ENCODE assay signal across 21 cellular contexts in genomic region chr7:106120500-106120899, GRCh38.
"Had no signal": no experiment of that assay in that cellular context is flagged by ENCODE, and none has a peak within 500 bp of the region (broad histone marks: within the 10 kb centered on the region; RNA-seq: fewer than 3 reads in every experiment).

No MANE protein-coding gene starts in this region.

- DNase-seq: effector CD4-positive, alpha-beta T cell; erythroblast; foreskin melanocyte; islet precursor cell; left lung; mesenchymal stem cell; midbrain; ovary; right lobe of liver; spleen; stimulated activated CD4-positive, alpha-beta T cell treated with anti-CD3 and anti-CD28 coated beads, Interleukin-15, amount 100 ng/mL, for 24 hours; stimulated activated CD4-positive, alpha-beta T cell treated with anti-CD3 and anti-CD28 coated beads, Interleukin-1b, Interleukin-23, amount 100 ng/mL, for 48 hours; stimulated activated CD4-positive, alpha-beta T cell treated with anti-CD3 and anti-CD28 coated beads, Interleukin-4, amount 100 ng/mL, for 24 hours; stimulated activated naive CD4-positive, alpha-beta T cell; stomach; trophoblast cell had no signal

- H3K4me3 Mint-ChIP-seq: endodermal cell; natural killer cell treated with Interleukin-12 subunit alpha and Interleukin-12 subunit beta and Interleukin-15 and Interleukin-18, amount 100 ng/mL, for 72 hours; neural progenitor cell had no signal

- H3K9me3 ChIP-seq: left lung, ovary, right lobe of liver, spleen, stomach had no signal

- H2AFZ ChIP-seq: neural progenitor cell had no signal

- H3K9me3 Mint-ChIP-seq: endodermal cell; natural killer cell treated with Interleukin-12 subunit alpha and Interleukin-12 subunit beta and Interleukin-15 and Interleukin-18, amount 100 ng/mL, for 72 hours; neural progenitor cell had no signal

- ATAC-seq: left lung; natural killer cell treated with Interleukin-12 subunit alpha and Interleukin-12 subunit beta and Interleukin-15 and Interleukin-18, amount 100 ng/mL, for 72 hours; right lobe of liver had no signal

- H3K27me3 ChIP-seq: left lung, neural progenitor cell, ovary, right lobe of liver, spleen, stomach had no signal

- H3K4me1 Mint-ChIP-seq: neural progenitor cell had no signal

- H3K9ac ChIP-seq: neural progenitor cell had no signal

- H3K27ac ChIP-seq: coronary artery, left lung, neural progenitor cell, ovary, right lobe of liver, spleen, stomach had no signal

- H3K4me1 ChIP-seq: right lobe of liver had no signal

- H3K27ac Mint-ChIP-seq: natural killer cell treated with Interleukin-12 subunit alpha and Interleukin-12 subunit beta and Interleukin-15 and Interleukin-18, amount 100 ng/mL, for 72 hours; neural progenitor cell had no signal

- H3K36me3 Mint-ChIP-seq: natural killer cell treated with Interleukin-12 subunit alpha and Interleukin-12 subunit beta and Interleukin-15 and Interleukin-18, amount 100 ng/mL, for 72 hours; neural progenitor cell had no signal

- H3K4me3 ChIP-seq: coronary artery, left lung, lung, neural progenitor cell, ovary, right lobe of liver, spleen, stomach had no signal

- H3K36me3 ChIP-seq: left lung, neural progenitor cell, ovary, right lobe of liver, spleen, stomach had no signal

- H3K4me2 ChIP-seq: neural progenitor cell had no signal
